In genomic region chr20:49757597-49757996, GRCh38 we compare ENCODE assay signal across 1 cellular context.
TF ChIP-seq lines count a peak whose summit lies in the region.

No MANE protein-coding gene starts in this region.

TF ChIP-seq in K562, 482 proteins besides CTCF, POLR2A, EP300 and RAD21 (continued from another document):
- TF ChIP-seq, protein P1, sequence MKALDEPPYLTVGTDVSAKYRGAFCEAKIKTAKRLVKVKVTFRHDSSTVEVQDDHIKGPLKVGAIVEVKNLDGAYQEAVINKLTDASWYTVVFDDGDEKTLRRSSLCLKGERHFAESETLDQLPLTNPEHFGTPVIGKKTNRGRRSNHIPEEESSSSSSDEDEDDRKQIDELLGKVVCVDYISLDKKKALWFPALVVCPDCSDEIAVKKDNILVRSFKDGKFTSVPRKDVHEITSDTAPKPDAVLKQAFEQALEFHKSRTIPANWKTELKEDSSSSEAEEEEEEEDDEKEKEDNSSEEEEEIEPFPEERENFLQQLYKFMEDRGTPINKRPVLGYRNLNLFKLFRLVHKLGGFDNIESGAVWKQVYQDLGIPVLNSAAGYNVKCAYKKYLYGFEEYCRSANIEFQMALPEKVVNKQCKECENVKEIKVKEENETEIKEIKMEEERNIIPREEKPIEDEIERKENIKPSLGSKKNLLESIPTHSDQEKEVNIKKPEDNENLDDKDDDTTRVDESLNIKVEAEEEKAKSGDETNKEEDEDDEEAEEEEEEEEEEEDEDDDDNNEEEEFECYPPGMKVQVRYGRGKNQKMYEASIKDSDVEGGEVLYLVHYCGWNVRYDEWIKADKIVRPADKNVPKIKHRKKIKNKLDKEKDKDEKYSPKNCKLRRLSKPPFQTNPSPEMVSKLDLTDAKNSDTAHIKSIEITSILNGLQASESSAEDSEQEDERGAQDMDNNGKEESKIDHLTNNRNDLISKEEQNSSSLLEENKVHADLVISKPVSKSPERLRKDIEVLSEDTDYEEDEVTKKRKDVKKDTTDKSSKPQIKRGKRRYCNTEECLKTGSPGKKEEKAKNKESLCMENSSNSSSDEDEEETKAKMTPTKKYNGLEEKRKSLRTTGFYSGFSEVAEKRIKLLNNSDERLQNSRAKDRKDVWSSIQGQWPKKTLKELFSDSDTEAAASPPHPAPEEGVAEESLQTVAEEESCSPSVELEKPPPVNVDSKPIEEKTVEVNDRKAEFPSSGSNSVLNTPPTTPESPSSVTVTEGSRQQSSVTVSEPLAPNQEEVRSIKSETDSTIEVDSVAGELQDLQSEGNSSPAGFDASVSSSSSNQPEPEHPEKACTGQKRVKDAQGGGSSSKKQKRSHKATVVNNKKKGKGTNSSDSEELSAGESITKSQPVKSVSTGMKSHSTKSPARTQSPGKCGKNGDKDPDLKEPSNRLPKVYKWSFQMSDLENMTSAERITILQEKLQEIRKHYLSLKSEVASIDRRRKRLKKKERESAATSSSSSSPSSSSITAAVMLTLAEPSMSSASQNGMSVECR (CRISPR knock-in tag; IDR thresholded peaks at IDR 0.05) = no peak
- TF ChIP-seq BMI1 (IDR thresholded peaks at IDR 0.05; ENCODE audit: low read length) = no peak
- TF ChIP-seq ETS1 (conservative IDR thresholded peaks at IDR 0.05; ENCODE audit: control insufficient read depth, low read depth, low read length) = no peak
TF ChIP-seq in K562: peak in this region for 0.
